ENCODE assay signal across 19 cellular contexts in the genomic region with DNA sequence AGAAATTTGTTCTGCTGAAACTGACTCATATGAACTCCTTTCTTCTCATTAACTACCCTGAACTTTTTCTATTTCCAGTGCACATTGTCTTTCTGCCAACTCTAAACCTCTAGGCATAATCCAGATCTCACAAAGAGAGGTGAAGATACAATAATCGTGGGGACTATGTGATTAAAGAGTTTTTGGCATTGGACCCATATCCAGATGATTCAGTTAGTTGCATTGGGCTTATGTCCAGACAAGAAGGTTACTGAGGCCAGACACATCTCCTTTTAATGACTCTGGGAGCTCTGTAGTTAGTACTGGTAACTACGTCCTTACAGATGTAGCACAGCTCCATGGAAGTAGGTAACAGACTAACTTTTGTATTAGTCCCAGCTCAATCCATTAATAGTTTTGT.
DNase-seq lines count a peak whose midpoint lies in the region; ATAC-seq and TF ChIP-seq lines count a peak whose summit lies in the region.
"Had no signal": no experiment of that assay in that cellular context is flagged by ENCODE, and none has a peak within 500 bp of the region (broad histone marks: within the 10 kb centered on the region; RNA-seq: fewer than 3 reads in every experiment).

No MANE protein-coding gene starts in this region.

- H2AFZ ChIP-seq in HCT116 (ENCODE audit: low read depth, low read length, poor library complexity, severe bottlenecking) = peak overlapping the region; percentile 66
- H2AFZ ChIP-seq: neural progenitor cell had no signal

- intact Hi-C loops in HCT116 (cut with micrococcal nuclease) = no loop called here

- H3K9ac ChIP-seq in HCT116 (ENCODE audit: low read length) = no peak overlapping the region
- H3K9ac ChIP-seq: neural progenitor cell had no signal

- TF ChIP-seq POLR2A in HCT116 (IDR thresholded peaks at IDR 0.05; ENCODE audit: borderline replicate concordance, extremely low read depth, insufficient read depth, insufficient read length) = no peak

- no peaks in the 10 kb centered on the region for H4K20me1 ChIP-seq in HCT116 (ENCODE audit: insufficient read depth)

- no peak overlapping the region for H3K27ac ChIP-seq in HCT116 (ENCODE audit: low read depth, low read length)
- H3K27ac ChIP-seq in RWPE2 (ENCODE audit: poor library complexity, severe bottlenecking) = no peak overlapping the region
- H3K27ac ChIP-seq: gastroesophageal sphincter, neural progenitor cell, psoas muscle, thoracic aorta had no signal

- H3K4me1 ChIP-seq in HCT116 (ENCODE audit: control insufficient read depth in 1 of 2, insufficient read depth in 2 of 2, low read length in 2 of 2) (peaks cover 0 to 7% of the 10 kb centered on the region in 2 experiments; a peak in 2 of 4 replicates), RWPE2 (ENCODE audit: insufficient read depth, poor library complexity, severe bottlenecking) (peaks cover 6% of the 10 kb centered on the region)
- H3K4me1 ChIP-seq: BE2C, gastroesophageal sphincter, neural progenitor cell, psoas muscle had no signal

- TF ChIP-seq CTCF in HCT116 (IDR thresholded peaks at IDR 0.05 in 2 of 3, conservative IDR thresholded peaks at IDR 0.05 in 1 of 3; ENCODE audit: borderline replicate concordance in 1 of 3, insufficient read depth in 1 of 3, low read depth in 2 of 3, low read length in 2 of 3) = no peak
- no peak for TF ChIP-seq CTCF in RWPE2 (IDR thresholded peaks at IDR 0.05; ENCODE audit: poor library complexity, severe bottlenecking)
- TF ChIP-seq CTCF in epithelial cell of esophagus (IDR thresholded peaks at IDR 0.05; ENCODE audit: insufficient read depth, low read depth, low read length, missing control alignments) = no peak
- no peak for TF ChIP-seq CTCF in retinal pigment epithelial cell (conservative IDR thresholded peaks at IDR 0.05; ENCODE audit: low read depth, low read length)

- H3K4me3 ChIP-seq in HCT116 (replicated peaks in 1 of 2; ENCODE audit: low read depth in 1 of 2, low read length in 2 of 2) = no peak overlapping the region
- no peak overlapping the region for H3K4me3 ChIP-seq in RWPE2 (ENCODE audit: severe bottlenecking)
- no peak overlapping the region for H3K4me3 ChIP-seq in epithelial cell of esophagus (ENCODE audit: low read length)
- H3K4me3 ChIP-seq in retinal pigment epithelial cell (ENCODE audit: low read length) = no peak overlapping the region
- H3K4me3 ChIP-seq: gastroesophageal sphincter, neural progenitor cell, psoas muscle, thoracic aorta had no signal

- no peaks in the 10 kb centered on the region for H3K79me2 ChIP-seq in HCT116 (ENCODE audit: insufficient read depth, low read length)

- H3K4me2 ChIP-seq in HCT116 (ENCODE audit: low read length) = no peak overlapping the region
- H3K4me2 ChIP-seq: neural progenitor cell had no signal

- ATAC-seq in HCT116 = no peak
- ATAC-seq in RWPE2 (ENCODE audit: low read depth) = peak; percentile 35; the same call in 2 of the 3 replicates
- ATAC-seq: activated CD8-positive, alpha-beta T cell treated with anti-CD3 and anti-CD28 coated beads for 36 hours; activated naive CD4-positive, alpha-beta T cell treated with anti-CD3 and anti-CD28 coated beads, Interleukin-2, amount 50 U/mL, for 72 hours; gastroesophageal sphincter; HepG2; psoas muscle; T-helper 17 cell had no signal

- H3K36me3 ChIP-seq in HCT116 (ENCODE audit: control insufficient read depth in 1 of 2, insufficient read depth in 2 of 2, low read length in 2 of 2) (no peaks in the 10 kb centered on the region), RWPE2 (ENCODE audit: low read depth) (no peaks in the 10 kb centered on the region)
- H3K36me3 ChIP-seq: BE2C, gastroesophageal sphincter, neural progenitor cell, thoracic aorta had no signal

- TF ChIP-seq RAD21 in HCT116 (IDR thresholded peaks at IDR 0.05; ENCODE audit: low read depth) = no peak

- CTCF ChIA-PET in HCT116 (lab: Charles Lee) = interaction anchor here (1.0 kb wide), 1 partner anchor 56 kb away, joined by 3 read pairs; no protein-coding TSS in a partner anchor

- POLR2A ChIA-PET in HCT116 (lab: Charles Lee) = no interaction called here

- BruUV-seq in HCT116 (replicated peaks; lab: Mats Ljungman, UMichigan) = no TSS peak

- H3K27me3 ChIP-seq in HCT116 (ENCODE audit: insufficient read depth, low read length) = no peaks in the 10 kb centered on the region
- no peaks in the 10 kb centered on the region for H3K27me3 ChIP-seq in RWPE2 (ENCODE audit: insufficient read depth, poor library complexity, severe bottlenecking)
- H3K27me3 ChIP-seq: BE2C, gastroesophageal sphincter, neural progenitor cell had no signal

- H3K9me3 ChIP-seq in HCT116 (ENCODE audit: control insufficient read depth in 1 of 2, insufficient read depth in 1 of 2, low read depth in 1 of 2, low read length in 2 of 2) (no peaks in the 10 kb centered on the region), RWPE2 (ENCODE audit: severe bottlenecking) (no peaks in the 10 kb centered on the region)
- H3K9me3 ChIP-seq: BE2C, gastroesophageal sphincter, psoas muscle, thoracic aorta had no signal

- H3K9me2 ChIP-seq in HCT116 (ENCODE audit: insufficient read depth) = no peaks in the 10 kb centered on the region

- RAD21 ChIA-PET in HCT116 (lab: Charles Lee; ENCODE audit: low non-redundant PET in 1 of 2, low total read pairs in 2 of 2, uncharacterized antibody in 2 of 2, unreplicated experiment in 2 of 2) = no interaction called here

- DNase-seq in HCT116 (ENCODE audit: low read depth, low spot score) (no peak), RWPE2 (ENCODE audit: low spot score) (no peak), epithelial cell of esophagus (ENCODE audit: low read depth) (peak; percentile 6), retinal pigment epithelial cell (ENCODE audit: low read depth) (peak; percentile 70), DMS153 treated with DMSO at 0.1 percent for 48 hours (lab: John Stamatoyannopoulos, UW; ENCODE audit: unreplicated experiment) (no peak), NCI-H1048 (lab: John Stamatoyannopoulos, UW) (no peak)
- no peak for DNase-seq in effector CD8-positive, alpha-beta T cell (lab: John Stamatoyannopoulos, UW)
- DNase-seq: activated CD8-positive, alpha-beta T cell treated with anti-CD3 and anti-CD28 coated beads for 36 hours; activated T-cell treated with anti-CD3 and anti-CD28 coated beads, Interleukin-2, amount 50 U/mL, for 48 hours; BE2C; NCI-H187 treated with DMSO at 0.1 percent for 48 hours; psoas muscle; Right ventricle myocardium superior; T-helper 17 cell had no signal

TF ChIP-seq in HCT116, 20 proteins besides CTCF, POLR2A, EP300 and RAD21 (continues in another document):
- TF ChIP-seq, protein P1, sequence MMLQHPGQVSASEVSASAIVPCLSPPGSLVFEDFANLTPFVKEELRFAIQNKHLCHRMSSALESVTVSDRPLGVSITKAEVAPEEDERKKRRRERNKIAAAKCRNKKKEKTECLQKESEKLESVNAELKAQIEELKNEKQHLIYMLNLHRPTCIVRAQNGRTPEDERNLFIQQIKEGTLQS (IDR thresholded peaks at IDR 0.05) = no peak
- TF ChIP-seq, protein P2, sequence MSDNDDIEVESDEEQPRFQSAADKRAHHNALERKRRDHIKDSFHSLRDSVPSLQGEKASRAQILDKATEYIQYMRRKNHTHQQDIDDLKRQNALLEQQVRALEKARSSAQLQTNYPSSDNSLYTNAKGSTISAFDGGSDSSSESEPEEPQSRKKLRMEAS (IDR thresholded peaks at IDR 0.05) = no peak
- TF ChIP-seq CEBPB (IDR thresholded peaks at IDR 0.05; ENCODE audit: low read depth) = no peak
- TF ChIP-seq ZNF274 (IDR thresholded peaks at IDR 0.05; ENCODE audit: low read depth, low read length) = no peak
- TF ChIP-seq, protein P3, sequence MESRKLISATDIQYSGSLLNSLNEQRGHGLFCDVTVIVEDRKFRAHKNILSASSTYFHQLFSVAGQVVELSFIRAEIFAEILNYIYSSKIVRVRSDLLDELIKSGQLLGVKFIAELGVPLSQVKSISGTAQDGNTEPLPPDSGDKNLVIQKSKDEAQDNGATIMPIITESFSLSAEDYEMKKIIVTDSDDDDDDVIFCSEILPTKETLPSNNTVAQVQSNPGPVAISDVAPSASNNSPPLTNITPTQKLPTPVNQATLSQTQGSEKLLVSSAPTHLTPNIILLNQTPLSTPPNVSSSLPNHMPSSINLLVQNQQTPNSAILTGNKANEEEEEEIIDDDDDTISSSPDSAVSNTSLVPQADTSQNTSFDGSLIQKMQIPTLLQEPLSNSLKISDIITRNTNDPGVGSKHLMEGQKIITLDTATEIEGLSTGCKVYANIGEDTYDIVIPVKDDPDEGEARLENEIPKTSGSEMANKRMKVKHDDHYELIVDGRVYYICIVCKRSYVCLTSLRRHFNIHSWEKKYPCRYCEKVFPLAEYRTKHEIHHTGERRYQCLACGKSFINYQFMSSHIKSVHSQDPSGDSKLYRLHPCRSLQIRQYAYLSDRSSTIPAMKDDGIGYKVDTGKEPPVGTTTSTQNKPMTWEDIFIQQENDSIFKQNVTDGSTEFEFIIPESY (IDR thresholded peaks at IDR 0.05; ENCODE audit: extremely low read depth, insufficient replicate concordance, low read length) = no peak
- TF ChIP-seq SP1 (IDR thresholded peaks at IDR 0.05; ENCODE audit: low read depth) = no peak
- TF ChIP-seq EZH2 (IDR thresholded peaks at IDR 0.05) = no peak
- no peak for TF ChIP-seq FOSL1 (IDR thresholded peaks at IDR 0.05; ENCODE audit: low read depth)
- TF ChIP-seq POLR2AphosphoS5 (IDR thresholded peaks at IDR 0.05; ENCODE audit: low read depth, low read length) = no peak
- TF ChIP-seq SRF (IDR thresholded peaks at IDR 0.05; ENCODE audit: low read depth) = no peak
- no peak for TF ChIP-seq SIN3A (IDR thresholded peaks at IDR 0.05; ENCODE audit: low read depth)

Comparison
In these comparisons a context has a peak if more than half of its experiments do, and no peak if none do; other contexts are left out.
1. DNase-seq: peak in epithelial cell of esophagus (single experiment) and retinal pigment epithelial cell (single experiment); none in HCT116 (single experiment), RWPE2 (single experiment), DMS153 treated with DMSO at 0.1 percent for 48 hours (single experiment), NCI-H1048 (single experiment) and effector CD8-positive, alpha-beta T cell (single experiment).